Comparison of ENCODE assay signal across 32 cellular contexts in genomic region chr6:95081949-95082348, GRCh38.
A peak's percentile ranks its signal among the peaks of the same experiment; 100 is the strongest.
DNase-seq lines count a peak whose midpoint lies in the region; ATAC-seq, FAIRE-seq and TF ChIP-seq lines count a peak whose summit lies in the region.
"Had no signal": no experiment of that assay in that cellular context is flagged by ENCODE, and none has a peak within 500 bp of the region (broad histone marks: within the 10 kb centered on the region; RNA-seq: fewer than 3 reads in every experiment).

No MANE protein-coding gene starts in this region.

- H3K9ac ChIP-seq in HepG2 (ENCODE audit: insufficient read depth, low read depth, low read length) (no peak overlapping the region), K562 (ENCODE audit: insufficient read depth in 1 of 2, low read depth in 2 of 2, low read length in 2 of 2) (no peak overlapping the region)
- H3K9ac ChIP-seq: BLaER1; BLaER1 treated with 17β-estradiol and CSF1 and Interleukin-3, amounts not matched to agents 10 nM and 100 nM had no signal

- H3K27ac ChIP-seq in HepG2 (ENCODE audit: extremely low read length, insufficient read depth, low read length) (no peak overlapping the region), right lobe of liver (no peak overlapping the region), A549 (no peak overlapping the region), K562 (ENCODE audit: extremely low read depth, low read depth, low read length) (no peak overlapping the region)
- H3K27ac ChIP-seq: 22Rv1; BLaER1; BLaER1 treated with 17β-estradiol and CSF1 and Interleukin-3, amounts not matched to agents 10 nM and 100 nM; C4-2B had no signal

- no peak for TF ChIP-seq POLR2A in HepG2 (IDR thresholded peaks at IDR 0.05; ENCODE audit: insufficient read depth in 1 of 2, low read depth in 2 of 2, low read length in 2 of 2)
- no peak for TF ChIP-seq POLR2A in right lobe of liver (IDR thresholded peaks at IDR 0.05)
- TF ChIP-seq POLR2A in A549 (IDR thresholded peaks at IDR 0.05; ENCODE audit: low read length): no peak
- TF ChIP-seq POLR2A in K562 (conservative IDR thresholded peaks at IDR 0.05): no peak

- no peaks in the 10 kb centered on the region for H3K4me1 ChIP-seq in HepG2 (ENCODE audit: insufficient read depth, low read length)
- H3K4me1 ChIP-seq in right lobe of liver: no peaks in the 10 kb centered on the region
- H3K4me1 ChIP-seq in A549: no peaks in the 10 kb centered on the region
- H3K4me1 ChIP-seq in K562 (replicated peaks in 1 of 2; ENCODE audit: control insufficient read depth in 2 of 2, insufficient read depth in 2 of 2, low read length in 2 of 2): no peaks in the 10 kb centered on the region
- H3K4me1 ChIP-seq: BE2C; BLaER1; BLaER1 treated with 17β-estradiol and CSF1 and Interleukin-3, amounts not matched to agents 10 nM and 100 nM; Caco-2 had no signal

- no peaks in the 10 kb centered on the region for H4K20me1 ChIP-seq in HepG2 (ENCODE audit: insufficient read depth, low read length)
- no peaks in the 10 kb centered on the region for H4K20me1 ChIP-seq in K562 (replicated peaks; ENCODE audit: control insufficient read depth, insufficient read depth, low read length)
- H4K20me1 ChIP-seq: BLaER1; BLaER1 treated with 17β-estradiol and CSF1 and Interleukin-3, amounts not matched to agents 10 nM and 100 nM had no signal

- no peaks in the 10 kb centered on the region for H3K79me2 ChIP-seq in HepG2 (ENCODE audit: insufficient read depth, low read length)
- no peaks in the 10 kb centered on the region for H3K79me2 ChIP-seq in K562 (ENCODE audit: control insufficient read depth, insufficient read depth, low read length)

- TF ChIP-seq RAD21 in HepG2 (CRISPR knock-in tag; IDR thresholded peaks at IDR 0.05) (no peak), A549 (conservative IDR thresholded peaks at IDR 0.05 in 1 of 2, IDR thresholded peaks at IDR 0.05 in 1 of 2) (no peak), K562 (CRISPR knock-in tag; conservative IDR thresholded peaks at IDR 0.05 in 1 of 2, IDR thresholded peaks at IDR 0.05 in 1 of 2) (no peak)

- DNase-seq in HepG2 (ENCODE audit: low spot score) (no peak), right lobe of liver (no peak), A549 (ENCODE audit: low read depth in 1 of 2, low spot score in 1 of 2) (no peak), K562 (ENCODE audit: extremely low read depth in 1 of 4, low spot score in 3 of 4) (no peak), NCI-H1436 (lab: John Stamatoyannopoulos, UW) (no peak)
- DNase-seq: 8988T; ACHN; AML-193; BE2C; C1 segment of cervical spinal cord; Caco-2; Calu3; CD4-positive, alpha-beta memory T cell; CD4-positive, alpha-beta T cell; CD4-positive, CD25-positive, alpha-beta regulatory T cell; CD8-positive, alpha-beta memory T cell; CD8-positive, alpha-beta T cell; COR-L47; DMS 273 treated with DMSO at 0.1 percent for 48 hours; DMS153; DMS53; DMS79; DMS79 treated with DMSO at 0.1 percent for 48 hours; DND-41; EL had no signal

- H2AFZ ChIP-seq in HepG2 (ENCODE audit: low read length) (no peak overlapping the region), K562 (ENCODE audit: low read depth, low read length) (no peak overlapping the region)

- in situ Hi-C loops in HepG2 (cut with HindIII; ENCODE audit: extremely low pct_ligation_motif_present, low pct_unique_long_range_greater_than_20kb) (no loop called here), K562 (cut with MboI) (loop anchor here (5.0 kb wide), 1 partner anchor 70 kb away; no protein-coding TSS in a partner anchor)

- intact Hi-C loops in HepG2 (cut with micrococcal nuclease; ENCODE audit: unreplicated experiment) (no loop called here), right lobe of liver (cut with DNase I) (no loop called here), K562 (cut with micrococcal nuclease) (no loop called here)

- H3K4me2 ChIP-seq in HepG2 (ENCODE audit: low read depth, low read length) (no peak overlapping the region), A549 (no peak overlapping the region), K562 (ENCODE audit: insufficient read depth, low read length) (no peak overlapping the region)
- H3K4me2 ChIP-seq: BLaER1; BLaER1 treated with 17β-estradiol and CSF1 and Interleukin-3, amounts not matched to agents 10 nM and 100 nM had no signal

- no peak for FAIRE-seq in HepG2 (lab: Jason Lieb, UNC)
- no peak for FAIRE-seq in A549 (lab: Jason Lieb, UNC)
- FAIRE-seq in K562 (lab: Jason Lieb, UNC): no peak
- FAIRE-seq: A204.1, D721Med had no signal

- H3K9me3 ChIP-seq in HepG2 (ENCODE audit: low read length) (no peaks in the 10 kb centered on the region), right lobe of liver (no peaks in the 10 kb centered on the region), A549 (no peaks in the 10 kb centered on the region), K562 (replicated peaks; ENCODE audit: control insufficient read depth, insufficient read depth, low read depth, low read length) (no peaks in the 10 kb centered on the region)
- H3K9me3 ChIP-seq: BE2C, Caco-2 had no signal

- TF ChIP-seq CTCF in HepG2 (CRISPR knock-in tag; IDR thresholded peaks at IDR 0.05) (no peak), right lobe of liver (IDR thresholded peaks at IDR 0.05) (no peak), A549 (IDR thresholded peaks at IDR 0.05) (no peak), K562 (IDR thresholded peaks at IDR 0.05 in 2 of 3, conservative IDR thresholded peaks at IDR 0.05 in 1 of 3; ENCODE audit: insufficient read depth in 2 of 3, low read depth in 1 of 3, low read length in 3 of 3) (no peak)

- CTCF ChIA-PET in HepG2 (lab: Yijun Ruan, JAX; ENCODE audit: low intra/inter-chr PET ratio, low total read pairs) (no interaction called here), A549 (lab: Yijun Ruan, JAX) (no interaction called here), K562 (lab: Yijun Ruan, JAX; ENCODE audit: low intra/inter-chr PET ratio) (no interaction called here)

- H3K4me3 ChIP-seq in HepG2 (replicated peaks in 1 of 3; ENCODE audit: insufficient read depth in 1 of 3, low read depth in 2 of 3, low read length in 3 of 3) (no peak overlapping the region), right lobe of liver (no peak overlapping the region), A549 (no peak overlapping the region), K562 (no peak overlapping the region)
- H3K4me3 ChIP-seq: BLaER1; BLaER1 treated with 17β-estradiol and CSF1 and Interleukin-3, amounts not matched to agents 10 nM and 100 nM had no signal

- POLR2A ChIA-PET in HepG2 (lab: Yijun Ruan, JAX): no interaction called here
- POLR2A ChIA-PET in A549 (lab: Yijun Ruan, JAX): no interaction called here
- POLR2A ChIA-PET in K562 (lab: Yijun Ruan, JAX): no interaction called here

- no peaks in the 10 kb centered on the region for H3K9me1 ChIP-seq in K562 (ENCODE audit: control insufficient read depth, insufficient read depth, low read length)

- WGBS in HepG2 (ENCODE audit: low lambda C conversion rate): 0% methylated on average over 2 of the region's 2 CpGs
- WGBS in right lobe of liver (ENCODE audit: insufficient coverage, low coverage, low lambda C conversion rate, missing lambda C conversion rate): 71% methylated on average over 2 of the region's 2 CpGs
- WGBS in A549 (ENCODE audit: missing lambda C conversion rate): 14% methylated on average over 2 of the region's 2 CpGs
- 0% methylated on average over 2 of the region's 2 CpGs for WGBS in K562 (ENCODE audit: insufficient coverage, low coverage, missing lambda C conversion rate)

- no peaks in the 10 kb centered on the region for H3K27me3 ChIP-seq in HepG2 (ENCODE audit: control insufficient read depth in 1 of 2, insufficient read depth in 2 of 2, low read length in 2 of 2)
- H3K27me3 ChIP-seq in right lobe of liver: no peaks in the 10 kb centered on the region
- no peaks in the 10 kb centered on the region for H3K27me3 ChIP-seq in K562 (ENCODE audit: control insufficient read depth in 2 of 2, insufficient read depth in 2 of 2, low read length in 2 of 2)
- H3K27me3 ChIP-seq: BE2C; BLaER1; BLaER1 treated with 17β-estradiol and CSF1 and Interleukin-3, amounts not matched to agents 10 nM and 100 nM had no signal

- H3K36me3 ChIP-seq in HepG2 (replicated peaks in 1 of 2; ENCODE audit: control insufficient read depth in 1 of 2, insufficient read depth in 2 of 2, low read length in 2 of 2) (no peaks in the 10 kb centered on the region), right lobe of liver (no peaks in the 10 kb centered on the region), K562 (ENCODE audit: control insufficient read depth, insufficient read depth, low read length) (no peaks in the 10 kb centered on the region)
- H3K36me3 ChIP-seq: BE2C; BLaER1; BLaER1 treated with 17β-estradiol and CSF1 and Interleukin-3, amounts not matched to agents 10 nM and 100 nM had no signal

- ATAC-seq in HepG2 (no peak), right lobe of liver (no peak), A549 (no peak), K562 (no peak), GM18907 (IDR thresholded peaks at IDR 0.05; ENCODE audit: unreplicated experiment) (no peak)
- ATAC-seq: CD8-positive, alpha-beta T cell had no signal

- no TSS peak for BruUV-seq in HepG2 (replicated peaks; lab: Mats Ljungman, UMichigan)
- BruUV-seq in K562 (replicated peaks; lab: Mats Ljungman, UMichigan): no TSS peak

- TF ChIP-seq EP300 in HepG2 (IDR thresholded peaks at IDR 0.05; ENCODE audit: low read depth in 2 of 2, low read length in 2 of 2) (no peak), HepG2 (CRISPR knock-in tag; IDR thresholded peaks at IDR 0.05; ENCODE audit: borderline replicate concordance) (no peak), A549 (IDR thresholded peaks at IDR 0.05) (no peak), K562 (IDR thresholded peaks at IDR 0.05; ENCODE audit: low read length) (no peak)

TF ChIP-seq in HepG2, 621 proteins besides CTCF, POLR2A, EP300 and RAD21:
- TF ChIP-seq MAFK (conservative IDR thresholded peaks at IDR 0.05 in 1 of 2, IDR thresholded peaks at IDR 0.05 in 1 of 2; ENCODE audit: low read length in 2 of 2): peak; percentile 65
- peak; percentile 57 for TF ChIP-seq MAFF (IDR thresholded peaks at IDR 0.05; ENCODE audit: low read depth, low read length)
- no peak for TF ChIP-seq MXI1 (IDR thresholded peaks at IDR 0.05; ENCODE audit: borderline replicate concordance, low read depth, low read length)

TF ChIP-seq in A549, 52 proteins besides CTCF, POLR2A, EP300 and RAD21:
- TF ChIP-seq MAFK (IDR thresholded peaks at IDR 0.05; ENCODE audit: partially characterized antibody): peak; percentile 35
- TF ChIP-seq HOXB13 (CRISPR knock-in tag; IDR thresholded peaks at IDR 0.05; ENCODE audit: low read depth): no peak
- TF ChIP-seq HES2 (IDR thresholded peaks at IDR 0.05): no peak

TF ChIP-seq in K562, 482 proteins besides CTCF, POLR2A, EP300 and RAD21 (continues in another document):
- TF ChIP-seq MAFF (IDR thresholded peaks at IDR 0.05; ENCODE audit: low read length): peak; percentile 29; the same call in 1 of the 2 replicates
- TF ChIP-seq SMAD2 (IDR thresholded peaks at IDR 0.05; ENCODE audit: low read depth, low read length): no peak
- TF ChIP-seq ATF4 (CRISPR knock-in tag; IDR thresholded peaks at IDR 0.05): no peak

Comparison
In these comparisons a context has a peak if more than half of its experiments do, and no peak if none do; other contexts are left out.
1. Of the 241 proteins assayed by ChIP-seq in both HepG2 and K562: peak only in HepG2: MAFK; only in K562: MAFG; in both: MAFF; in neither: 238.